ENCODE assay signal across 28 cellular contexts in the genomic region with DNA sequence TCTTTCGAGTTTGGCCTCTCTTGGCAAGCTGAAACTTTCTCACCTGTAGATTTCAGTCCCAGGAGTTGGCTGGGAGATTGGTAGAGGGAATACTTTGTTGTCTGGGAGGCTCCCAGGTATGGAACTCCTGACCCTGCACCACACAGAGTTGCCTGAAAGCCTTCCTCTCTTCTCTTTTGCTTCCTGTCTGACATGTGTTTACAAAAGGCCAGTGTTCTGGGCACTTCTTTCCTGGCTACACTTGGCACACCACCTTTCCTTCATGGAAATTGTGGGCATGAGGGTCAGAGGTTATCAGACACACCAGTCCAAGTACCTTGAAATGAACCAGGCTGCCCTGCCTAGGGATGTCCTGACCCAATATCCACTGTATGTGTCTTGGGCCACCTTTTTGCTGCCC.
"Had no signal": no experiment of that assay in that cellular context is flagged by ENCODE, and none has a peak within 500 bp of the region (broad histone marks: within the 10 kb centered on the region; RNA-seq: fewer than 3 reads in every experiment).

No MANE protein-coding gene starts in this region.

- H3K9me3 Mint-ChIP-seq: natural killer cell; nephron; neural progenitor cell; stimulated activated effector memory CD8-positive, alpha-beta T cell treated with anti-CD3 and anti-CD28 coated beads, Interleukin-12 subunit alpha, Interleukin-12 subunit beta, amount 100 ng/mL, for 72 hours; stimulated activated naive CD8-positive, alpha-beta T cell treated with anti-CD3 and anti-CD28 coated beads, Interleukin-15, Interleukin-2, amounts not matched to agents 100 ng/mL and 50 ng/mL, for 24 hours; type B pancreatic cell had no signal

- H3K36me3 ChIP-seq: neural progenitor cell, ovary, right lobe of liver, sigmoid colon, stomach, thoracic aorta, thyroid gland, tibial nerve, upper lobe of right lung, uterus had no signal

- H3K27me3 ChIP-seq: neural progenitor cell, ovary, right lobe of liver, sigmoid colon, stomach, thyroid gland, tibial nerve, upper lobe of right lung, uterus had no signal

- H3K36me3 Mint-ChIP-seq: natural killer cell; neural progenitor cell; stimulated activated effector memory CD8-positive, alpha-beta T cell treated with anti-CD3 and anti-CD28 coated beads, Interleukin-12 subunit alpha, Interleukin-12 subunit beta, amount 100 ng/mL, for 72 hours; stimulated activated naive B cell treated with anti-CD40 and anti-IgM and Interleukin-4, amounts not matched to agents 10 μg/mL and 1 μg/mL and 100 μg/mL, for 72 hours; type B pancreatic cell had no signal

- H3K9me3 ChIP-seq: ovary, psoas muscle, right lobe of liver, sigmoid colon, stomach, thoracic aorta, thyroid gland, tibial nerve, upper lobe of right lung, uterus had no signal

- H3K27me3 Mint-ChIP-seq: stimulated activated naive CD8-positive, alpha-beta T cell treated with anti-CD3 and anti-CD28 coated beads, Interleukin-15, Interleukin-2, amounts not matched to agents 100 ng/mL and 50 ng/mL, for 24 hours had no signal

- H3K4me1 Mint-ChIP-seq: natural killer cell, nephron, neural progenitor cell had no signal

- H3K4me2 ChIP-seq: neural progenitor cell had no signal

- H3K27ac Mint-ChIP-seq: natural killer cell; nephron; neural progenitor cell; progenitor cell of endocrine pancreas; stimulated activated effector memory CD8-positive, alpha-beta T cell treated with anti-CD3 and anti-CD28 coated beads, Interleukin-12 subunit alpha, Interleukin-12 subunit beta, amount 100 ng/mL, for 72 hours; stimulated activated naive B cell treated with anti-CD40 and anti-IgM and Interleukin-4, amounts not matched to agents 10 μg/mL and 1 μg/mL and 100 μg/mL, for 72 hours; stimulated activated naive CD8-positive, alpha-beta T cell treated with anti-CD3 and anti-CD28 coated beads, Interleukin-15, Interleukin-2, amounts not matched to agents 100 ng/mL and 50 ng/mL, for 24 hours; type B pancreatic cell had no signal

- H3K4me3 Mint-ChIP-seq: natural killer cell; nephron; neural progenitor cell; stimulated activated effector memory CD8-positive, alpha-beta T cell treated with anti-CD3 and anti-CD28 coated beads, Interleukin-12 subunit alpha, Interleukin-12 subunit beta, amount 100 ng/mL, for 72 hours; stimulated activated naive B cell treated with anti-CD40 and anti-IgM and Interleukin-4, amounts not matched to agents 10 μg/mL and 1 μg/mL and 100 μg/mL, for 72 hours; stimulated activated naive CD8-positive, alpha-beta T cell treated with anti-CD3 and anti-CD28 coated beads, Interleukin-15, Interleukin-2, amounts not matched to agents 100 ng/mL and 50 ng/mL, for 24 hours; type B pancreatic cell had no signal

- DNase-seq: natural killer cell; occipital lobe; ovary; posterior cingulate gyrus; psoas muscle; right cardiac atrium; right lobe of liver; sigmoid colon; small intestine; stimulated activated CD4-positive, alpha-beta T cell treated with anti-CD3 and anti-CD28 coated beads, Interleukin-15, amount 100 ng/mL, for 24 hours; stimulated activated CD4-positive, alpha-beta T cell treated with anti-CD3 and anti-CD28 coated beads, Interleukin-2, amount 100 ng/mL, for 24 hours; stimulated activated CD4-positive, alpha-beta T cell treated with anti-CD3 and anti-CD28 coated beads, Interleukin-2, amount 100 ng/mL, for 48 hours; stimulated activated CD4-positive, alpha-beta T cell treated with anti-CD3 and anti-CD28 coated beads, Interleukin-4, amount 100 ng/mL, for 24 hours; stimulated activated naive B cell treated with anti-CD40 and anti-IgM and Interleukin-4, amounts not matched to agents 10 μg/mL and 1 μg/mL and 100 μg/mL, for 72 hours; stimulated activated naive CD4-positive, alpha-beta T cell treated with Interleukin-2 at 50 U/mL for 16 hours; stomach; upper lobe of right lung; uterus had no signal

- ATAC-seq: natural killer cell; psoas muscle; right cardiac atrium; right lobe of liver; stimulated activated effector memory CD8-positive, alpha-beta T cell treated with anti-CD3 and anti-CD28 coated beads, Interleukin-12 subunit alpha, Interleukin-12 subunit beta, amount 100 ng/mL, for 72 hours; stimulated activated naive B cell treated with anti-CD40 and anti-IgM and Interleukin-4, amounts not matched to agents 10 μg/mL and 1 μg/mL and 100 μg/mL, for 72 hours; upper lobe of right lung had no signal

- H3K4me1 ChIP-seq: neural progenitor cell, parathyroid adenoma, psoas muscle, right lobe of liver, sigmoid colon, stomach, thyroid gland, tibial nerve, upper lobe of right lung, uterus had no signal

- H3K4me3 ChIP-seq: neural progenitor cell, ovary, psoas muscle, right lobe of liver, sigmoid colon, stomach, thoracic aorta, thyroid gland, tibial nerve, upper lobe of right lung, uterus had no signal

- H3K27ac ChIP-seq: neural progenitor cell, ovary, parathyroid adenoma, psoas muscle, right lobe of liver, sigmoid colon, stomach, thoracic aorta, thyroid gland, tibial nerve, upper lobe of right lung, uterus had no signal

- H3K9ac ChIP-seq: neural progenitor cell, parathyroid adenoma had no signal
